Comparison of ENCODE assay signal across 8 cellular contexts in the genomic region with DNA sequence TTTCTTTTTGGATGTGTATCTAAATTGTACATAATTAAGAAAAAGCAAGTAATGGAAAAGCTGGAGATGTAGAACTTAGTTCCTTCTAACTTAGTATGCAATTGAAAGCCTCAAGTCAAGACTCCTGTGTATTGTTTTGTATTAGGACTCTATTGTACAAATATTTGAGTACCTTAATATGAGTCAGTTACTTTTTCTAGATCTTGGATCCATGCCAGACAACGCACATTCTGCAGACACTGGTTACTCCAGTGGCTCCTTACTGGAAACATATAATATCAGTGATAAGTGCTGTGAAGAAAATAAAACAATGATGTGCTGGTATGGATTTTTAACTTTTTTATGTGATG. TPM values are rescaled to one million over a fixed set of nuclear protein-coding genes. Genes with fewer than 3 reads are reported as not detected.
DNase-seq lines count a peak whose midpoint lies in the region; ATAC-seq, FAIRE-seq and TF ChIP-seq lines count a peak whose summit lies in the region.

No MANE protein-coding gene starts in this region.

- H3K36me3 ChIP-seq in mucosa of rectum (ENCODE audit: control insufficient read depth in 2 of 2, insufficient read depth in 2 of 2, low read length in 2 of 2) (no peaks in the 10 kb centered on the region), aorta (ENCODE audit: control insufficient read depth in 1 of 2, insufficient read depth in 2 of 2, low read length in 1 of 2) (no peaks in the 10 kb centered on the region)

- 0 to 1% methylated on average over 1 of the region's 1 CpG for WGBS in aorta, 2 donors

- H3K4me1 ChIP-seq in mucosa of rectum (ENCODE audit: control insufficient read depth in 2 of 2, insufficient read depth in 2 of 2, low read length in 2 of 2) (peaks cover 12 to 22% of the 10 kb centered on the region in 2 donors), aorta (ENCODE audit: control insufficient read depth in 1 of 2, insufficient read depth in 2 of 2, low read length in 2 of 2) (peaks cover 0 to 1% of the 10 kb centered on the region in 2 donors)

- peak overlapping the region; percentile 97 to 98 for H3K27ac ChIP-seq in mucosa of rectum (ENCODE audit: low read depth in 2 of 2, low read length in 2 of 2)
- no peak overlapping the region for H3K27ac ChIP-seq in aorta (ENCODE audit: low read depth in 1 of 2, low read length in 2 of 2)

- FAIRE-seq in H54 (lab: Jason Lieb, UNC) (peak; percentile 60), RCC 7860 (lab: Jason Lieb, UNC) (peak; percentile 89)

- H3K9me3 ChIP-seq in mucosa of rectum (ENCODE audit: control insufficient read depth in 2 of 2, low read length in 2 of 2) (no peaks in the 10 kb centered on the region), aorta (ENCODE audit: control insufficient read depth, low read length) (no peaks in the 10 kb centered on the region)

- peak overlapping the region; percentile 96 to 98 for H3K9ac ChIP-seq in mucosa of rectum (ENCODE audit: low read depth in 1 of 2, low read length in 2 of 2)

- H3K4me3 ChIP-seq in mucosa of rectum (ENCODE audit: low read length in 2 of 2), result peak overlapping the region; percentile 75 to 94
- H3K4me3 ChIP-seq in aorta (ENCODE audit: low read length in 2 of 2), result peak overlapping the region in 1 of 2 donors; percentile 88

- DNase-seq in AG20443 (ENCODE audit: low spot score), result peak; percentile 16
- peak; percentile 21 for DNase-seq in H54 (ENCODE audit: insufficient read length, low spot score)
- DNase-seq in RCC 7860 (ENCODE audit: low spot score), result peak; percentile 83
- peak; percentile 53 for DNase-seq in cerebellar cortex (ENCODE audit: low spot score)
- DNase-seq in aorta, result no peak

- no peak for TF ChIP-seq POLR2A in H54 (IDR thresholded peaks at IDR 0.05; ENCODE audit: low read depth, low read length)

- intact Hi-C loops in aorta (cut with DNase I), result loop anchor here (2.0 to 10.0 kb wide), 4 partner anchors 46 to 409 kb away; a partner anchor contains a TSS

- no peaks in the 10 kb centered on the region for H3K27me3 ChIP-seq in mucosa of rectum (ENCODE audit: control insufficient read depth in 2 of 2, insufficient read depth in 2 of 2, low read length in 2 of 2)
- H3K27me3 ChIP-seq in aorta (ENCODE audit: control insufficient read depth in 1 of 2, insufficient read depth in 2 of 2, low read length in 1 of 2), result no peaks in the 10 kb centered on the region

- ATAC-seq in HG03432 (IDR thresholded peaks at IDR 0.05; ENCODE audit: unreplicated experiment) (no peak), HG02970 (IDR thresholded peaks at IDR 0.05; ENCODE audit: low FRiP score, unreplicated experiment) (no peak), aorta (ENCODE audit: low FRiP score) (no peak)

RNA-seq across cellular contexts. Expression of a gene that starts 1.5 kb away (rescaled TPM):
- 10 to 100 TPM; 24.2 to 28.4 TPM for total RNA-seq in aorta
- 1 to 10 TPM; 1.8 to 3.7 TPM for polyA plus RNA-seq in aorta

Comparison
In these comparisons a context has a peak if more than half of its experiments do, and no peak if none do; other contexts are left out.
1. DNase-seq: peak in AG20443 (single experiment), H54 (single experiment), RCC 7860 (single experiment) and cerebellar cortex (single experiment); none in aorta (0 of 2).
2. H3K27ac ChIP-seq: peak in mucosa of rectum (2 of 2); none in aorta (0 of 2).